In the genomic region with DNA sequence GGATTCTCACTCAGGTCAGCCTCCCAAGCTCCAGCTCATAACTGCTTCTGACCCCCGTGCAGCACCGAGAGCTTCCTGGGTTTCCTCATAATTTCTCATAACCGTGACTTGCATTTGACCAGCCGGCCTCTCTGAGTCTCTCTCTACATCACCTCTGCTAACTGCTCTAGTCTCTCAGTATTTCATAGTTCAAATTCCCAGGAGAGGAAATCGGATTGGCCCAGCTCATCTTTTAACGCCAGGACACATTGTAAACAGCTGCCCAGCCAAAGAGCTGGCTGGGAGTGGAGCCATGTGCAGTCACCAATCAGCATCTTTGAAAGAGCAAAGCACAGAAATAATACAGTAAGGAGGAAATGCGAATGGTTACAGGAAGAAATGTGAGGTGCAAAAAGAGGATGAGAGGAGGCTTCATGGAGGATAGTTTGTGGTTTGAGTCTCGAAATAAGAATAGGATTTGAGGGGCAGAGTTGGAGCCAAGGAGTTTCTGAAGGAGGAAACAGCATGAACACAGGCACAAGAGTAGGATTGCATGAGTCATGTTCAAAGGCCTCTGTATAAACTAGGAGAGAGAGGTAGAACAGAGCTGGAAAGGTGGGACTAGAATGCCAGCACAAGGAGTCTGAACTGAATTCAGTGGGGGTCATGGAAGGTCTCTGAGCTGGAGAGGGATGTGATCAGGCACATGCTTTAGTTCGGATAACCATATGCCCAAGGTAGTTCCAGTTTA, we compare ENCODE assay signal across 16 cellular contexts. TPM values are rescaled to one million over a fixed set of nuclear protein-coding genes. Genes with fewer than 3 reads are reported as not detected.
DNase-seq lines count a peak whose midpoint lies in the region; ATAC-seq and TF ChIP-seq lines count a peak whose summit lies in the region.
"Had no signal": no experiment of that assay in that cellular context is flagged by ENCODE, and none has a peak within 500 bp of the region (broad histone marks: within the 10 kb centered on the region; RNA-seq: fewer than 3 reads in every experiment).

No MANE protein-coding gene starts in this region.

- H3K27me3 Mint-ChIP-seq in GM23338 (ENCODE audit: insufficient read depth, low read depth, poor library complexity) = peaks cover 31% of the 10 kb centered on the region
- peaks cover 55% of the 10 kb centered on the region for H3K27me3 Mint-ChIP-seq in activated naive CD8-positive, alpha-beta T cell treated with anti-CD3 and anti-CD28 coated beads for 36 hours

- H3K27me3 ChIP-seq in GM23338 (ENCODE audit: insufficient read depth) (peaks cover 59% of the 10 kb centered on the region), PC-3 (ENCODE audit: low read length) (peaks cover 22% of the 10 kb centered on the region), hepatocyte (peaks cover 47% of the 10 kb centered on the region)

- H3K79me2 ChIP-seq in GM23338 (replicated peaks; ENCODE audit: insufficient read depth) (no peaks in the 10 kb centered on the region), PC-3 (ENCODE audit: low read length) (no peaks in the 10 kb centered on the region), hepatocyte (no peaks in the 10 kb centered on the region)

- intact Hi-C loops in PC-3 (cut with micrococcal nuclease) = no loop called here

- H3K36me3 ChIP-seq in GM23338 (ENCODE audit: insufficient read depth) = no peaks in the 10 kb centered on the region
- no peaks in the 10 kb centered on the region for H3K36me3 ChIP-seq in PC-3 (ENCODE audit: low read depth, low read length)
- no peaks in the 10 kb centered on the region for H3K36me3 ChIP-seq in hepatocyte (replicated peaks; ENCODE audit: insufficient read depth, low read depth)

- TF ChIP-seq CTCF in GM23338 (conservative IDR thresholded peaks at IDR 0.05; ENCODE audit: low read depth in 2 of 2) (no peak), PC-3 (conservative IDR thresholded peaks at IDR 0.05; ENCODE audit: low read depth, low read length) (no peak), hepatocyte (IDR thresholded peaks at IDR 0.05; ENCODE audit: poor library complexity) (no peak)

- no TSS peak for BruUV-seq in PC-3 (replicated peaks; lab: Mats Ljungman, UMichigan)

- no peaks in the 10 kb centered on the region for H3F3A ChIP-seq in GM23338 (replicated peaks; ENCODE audit: low read depth)
- H3F3A ChIP-seq in PC-3 (ENCODE audit: low read length, unreplicated experiment) = no peaks in the 10 kb centered on the region

- no peak overlapping the region for H3K9ac ChIP-seq in PC-3 (ENCODE audit: low read length)

- no peak overlapping the region for H3K4me3 ChIP-seq in GM23338
- no peak overlapping the region for H3K4me3 ChIP-seq in PC-3 (ENCODE audit: low read length)
- H3K4me3 ChIP-seq in hepatocyte = no peak overlapping the region

- H4K20me1 ChIP-seq in GM23338 (replicated peaks; ENCODE audit: insufficient read depth) = no peaks in the 10 kb centered on the region
- no peaks in the 10 kb centered on the region for H4K20me1 ChIP-seq in PC-3 (ENCODE audit: low read length)
- H4K20me1 ChIP-seq in hepatocyte (ENCODE audit: insufficient read depth, poor library complexity, severe bottlenecking) = no peaks in the 10 kb centered on the region

- no peaks in the 10 kb centered on the region for H3K9me2 ChIP-seq in GM23338 (ENCODE audit: insufficient read depth)
- H3K9me2 ChIP-seq in PC-3 (replicated peaks; ENCODE audit: low read length) = no peaks in the 10 kb centered on the region
- no peaks in the 10 kb centered on the region for H3K9me2 ChIP-seq in hepatocyte (replicated peaks; ENCODE audit: insufficient read depth)

- H3K4me1 Mint-ChIP-seq in GM23338 = no peaks in the 10 kb centered on the region; the same call in 2 of the 3 replicates
- H3K4me1 Mint-ChIP-seq in activated naive CD8-positive, alpha-beta T cell treated with anti-CD3 and anti-CD28 coated beads for 36 hours = no peaks in the 10 kb centered on the region
- H3K4me1 Mint-ChIP-seq: CD4-positive, CD25-positive, alpha-beta regulatory T cell; IgD-negative memory B cell; stimulated activated naive CD8-positive, alpha-beta T cell treated with anti-CD3 and anti-CD28 coated beads, Interleukin-15, amount 100 ng/mL, for 72 hours had no signal

- H3K4me1 ChIP-seq in GM23338 (ENCODE audit: insufficient read depth) = no peaks in the 10 kb centered on the region
- peaks cover 8% of the 10 kb centered on the region; the same call in 1 of the 2 replicates for H3K4me1 ChIP-seq in PC-3 (ENCODE audit: insufficient read depth, low read length)
- H3K4me1 ChIP-seq in hepatocyte (ENCODE audit: insufficient read depth) = no peaks in the 10 kb centered on the region

- peak; percentile 94 for DNase-seq in AG08395 (ENCODE audit: low spot score)
- no peak for DNase-seq in GM23338 (ENCODE audit: low spot score)
- peak; percentile 26 for DNase-seq in PC-3
- DNase-seq in hepatocyte (ENCODE audit: low spot score) = peak; percentile 46
- DNase-seq in activated naive CD8-positive, alpha-beta T cell treated with anti-CD3 and anti-CD28 coated beads for 36 hours = no peak
- DNase-seq: activated CD4-positive, alpha-beta T cell treated with anti-CD3 and anti-CD28 coated beads, Interleukin-2, amount 50 U/mL, for 1 hour; activated effector memory CD4-positive, alpha-beta T cell treated with anti-CD3 and anti-CD28 coated beads, Interleukin-2, amount 50 U/mL, for 16 hours; CD4-positive, CD25-positive, alpha-beta regulatory T cell; NCI-H2029 treated with DMSO at 0.1 percent for 48 hours; stimulated activated naive CD8-positive, alpha-beta T cell treated with anti-CD3 and anti-CD28 coated beads, Interleukin-15, amount 100 ng/mL, for 72 hours had no signal

- no peak overlapping the region for H3K27ac Mint-ChIP-seq in GM23338
- H3K27ac Mint-ChIP-seq in activated naive CD8-positive, alpha-beta T cell treated with anti-CD3 and anti-CD28 coated beads for 36 hours = no peak overlapping the region
- H3K27ac Mint-ChIP-seq: CD4-positive, CD25-positive, alpha-beta regulatory T cell; IgD-negative memory B cell; stimulated activated naive CD8-positive, alpha-beta T cell treated with anti-CD3 and anti-CD28 coated beads, Interleukin-15, amount 100 ng/mL, for 72 hours had no signal

- POLR2A ChIA-PET in PC-3 (lab: Charles Lee; ENCODE audit: unreplicated experiment) = no interaction called here

- H2AFZ ChIP-seq in GM23338 = 0 out of 2 replicates have a peak overlapping the region, but pooled peaks have one; percentile 21
- H2AFZ ChIP-seq in PC-3 (ENCODE audit: low read length) = peak overlapping the region; percentile 53; the same call in 1 of the 2 replicates
- no peak overlapping the region for H2AFZ ChIP-seq in hepatocyte

- H3K9me3 ChIP-seq in PC-3 (ENCODE audit: low read length) (no peaks in the 10 kb centered on the region), hepatocyte (ENCODE audit: low read depth) (no peaks in the 10 kb centered on the region)

- H3K27ac ChIP-seq in GM23338 (ENCODE audit: low read depth) = no peak overlapping the region
- no peak overlapping the region for H3K27ac ChIP-seq in PC-3 (ENCODE audit: low read length)
- peak overlapping the region; percentile 29 for H3K27ac ChIP-seq in hepatocyte

- CTCF ChIA-PET in PC-3 (lab: Charles Lee) = no interaction called here

- H3K4me2 ChIP-seq in GM23338 (no peak overlapping the region), PC-3 (ENCODE audit: low read length) (no peak overlapping the region), hepatocyte (no peak overlapping the region)

- WGBS in hepatocyte (ENCODE audit: low lambda C conversion rate, missing lambda C conversion rate) = 70% methylated on average over 9 of the region's 9 CpGs

- H3K4me3 Mint-ChIP-seq in GM23338 = no peak overlapping the region
- no peak overlapping the region for H3K4me3 Mint-ChIP-seq in activated naive CD8-positive, alpha-beta T cell treated with anti-CD3 and anti-CD28 coated beads for 36 hours
- H3K4me3 Mint-ChIP-seq: CD4-positive, CD25-positive, alpha-beta regulatory T cell; IgD-negative memory B cell; stimulated activated naive CD8-positive, alpha-beta T cell treated with anti-CD3 and anti-CD28 coated beads, Interleukin-15, amount 100 ng/mL, for 72 hours had no signal

- H3K36me3 Mint-ChIP-seq in GM23338 (ENCODE audit: low read depth) = no peaks in the 10 kb centered on the region
- H3K36me3 Mint-ChIP-seq in activated naive CD8-positive, alpha-beta T cell treated with anti-CD3 and anti-CD28 coated beads for 36 hours = no peaks in the 10 kb centered on the region
- H3K36me3 Mint-ChIP-seq: CD4-positive, CD25-positive, alpha-beta regulatory T cell had no signal

- no peaks in the 10 kb centered on the region; the same call in 2 of the 3 replicates for H3K9me3 Mint-ChIP-seq in GM23338
- H3K9me3 Mint-ChIP-seq in activated naive CD8-positive, alpha-beta T cell treated with anti-CD3 and anti-CD28 coated beads for 36 hours = no peaks in the 10 kb centered on the region
- H3K9me3 Mint-ChIP-seq: stimulated activated naive CD8-positive, alpha-beta T cell treated with anti-CD3 and anti-CD28 coated beads, Interleukin-15, amount 100 ng/mL, for 72 hours had no signal

- ATAC-seq in GM23338 (no peak), PC-3 (no peak), HG02870 (IDR thresholded peaks at IDR 0.05; ENCODE audit: unreplicated experiment) (no peak), HG02588 (IDR thresholded peaks at IDR 0.05; ENCODE audit: unreplicated experiment) (no peak), HG03442 (IDR thresholded peaks at IDR 0.05; ENCODE audit: unreplicated experiment) (no peak)
- ATAC-seq: stimulated activated naive CD8-positive, alpha-beta T cell treated with anti-CD3 and anti-CD28 coated beads, Interleukin-15, amount 100 ng/mL, for 72 hours had no signal

TF ChIP-seq in GM23338, 12 proteins besides CTCF, POLR2A, EP300 and RAD21 (continues in another document):
- TF ChIP-seq CREB1 (CRISPR knock-in tag; IDR thresholded peaks at IDR 0.05; ENCODE audit: low read depth) = no peak

RNA-seq across cellular contexts. Expression of a gene that starts 15.2 kb away (rescaled TPM):
- not detected in 2 replicates for total RNA-seq in GM23338 (2014; rRNA removed; shearing (Covaris generic))
- polyA plus RNA-seq in GM23338 (2016; fragmentation: Nextera tagmentation; extraction: Ambion mirVana) = not detected in 2 replicates
- not detected in 2 replicates for total RNA-seq in PC-3 (2014; rRNA removed)
- not detected in 2 replicates for total RNA-seq in hepatocyte
- 0.33 TPM in 1 of 2 replicates, not detected in the other for polyA plus RNA-seq in hepatocyte
- not detected for total RNA-seq in activated naive CD8-positive, alpha-beta T cell treated with anti-CD3 and anti-CD28 coated beads for 36 hours
- total RNA-seq: CD4-positive, CD25-positive, alpha-beta regulatory T cell; posterior vena cava; T-helper 1 cell treated with Interleukin-12 subunit alpha and Interleukin-12 subunit beta and Interleukin-4 antibody, amounts not matched to agents 30 ng/mL and 1 ng/mL, for 36 hours had no signal
- polyA plus RNA-seq: CD4-positive, CD25-positive, alpha-beta regulatory T cell; IgD-negative memory B cell had no signal

Comparison
In these comparisons a context has a peak if more than half of its experiments do, and no peak if none do; other contexts are left out.
1. DNase-seq: peak in AG08395 (single experiment), PC-3 (single experiment) and hepatocyte (single experiment); none in GM23338 (single experiment) and activated naive CD8-positive, alpha-beta T cell treated with anti-CD3 and anti-CD28 coated beads for 36 hours (single experiment).